1 cellular context compared by ENCODE assay signal in the genomic region with DNA sequence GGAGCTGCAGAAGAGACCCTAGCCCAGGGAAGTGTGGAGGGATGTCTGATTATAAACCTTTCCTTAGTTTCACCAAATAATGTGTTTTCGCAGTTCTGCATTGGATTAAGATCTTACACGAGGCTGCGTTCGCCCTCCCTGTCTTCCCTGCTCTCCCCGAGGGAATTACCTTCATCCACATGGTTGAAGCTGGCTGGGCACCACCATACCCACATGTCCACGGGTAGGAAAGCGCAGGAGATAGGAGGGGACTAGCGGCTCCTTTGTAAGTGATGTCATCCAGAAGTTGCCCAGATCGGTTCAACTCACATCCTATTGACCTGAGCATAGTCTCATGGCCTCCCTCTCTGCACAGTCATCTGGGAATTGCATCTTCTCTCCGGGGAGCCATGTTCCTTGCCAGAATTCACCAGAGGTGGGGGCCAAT.
TF ChIP-seq lines count a peak whose summit lies in the region.

No MANE protein-coding gene starts in this region.

TF ChIP-seq in SK-N-SH, 30 proteins besides CTCF, POLR2A, EP300 and RAD21 (continued from another document):
- TF ChIP-seq, protein P1, sequence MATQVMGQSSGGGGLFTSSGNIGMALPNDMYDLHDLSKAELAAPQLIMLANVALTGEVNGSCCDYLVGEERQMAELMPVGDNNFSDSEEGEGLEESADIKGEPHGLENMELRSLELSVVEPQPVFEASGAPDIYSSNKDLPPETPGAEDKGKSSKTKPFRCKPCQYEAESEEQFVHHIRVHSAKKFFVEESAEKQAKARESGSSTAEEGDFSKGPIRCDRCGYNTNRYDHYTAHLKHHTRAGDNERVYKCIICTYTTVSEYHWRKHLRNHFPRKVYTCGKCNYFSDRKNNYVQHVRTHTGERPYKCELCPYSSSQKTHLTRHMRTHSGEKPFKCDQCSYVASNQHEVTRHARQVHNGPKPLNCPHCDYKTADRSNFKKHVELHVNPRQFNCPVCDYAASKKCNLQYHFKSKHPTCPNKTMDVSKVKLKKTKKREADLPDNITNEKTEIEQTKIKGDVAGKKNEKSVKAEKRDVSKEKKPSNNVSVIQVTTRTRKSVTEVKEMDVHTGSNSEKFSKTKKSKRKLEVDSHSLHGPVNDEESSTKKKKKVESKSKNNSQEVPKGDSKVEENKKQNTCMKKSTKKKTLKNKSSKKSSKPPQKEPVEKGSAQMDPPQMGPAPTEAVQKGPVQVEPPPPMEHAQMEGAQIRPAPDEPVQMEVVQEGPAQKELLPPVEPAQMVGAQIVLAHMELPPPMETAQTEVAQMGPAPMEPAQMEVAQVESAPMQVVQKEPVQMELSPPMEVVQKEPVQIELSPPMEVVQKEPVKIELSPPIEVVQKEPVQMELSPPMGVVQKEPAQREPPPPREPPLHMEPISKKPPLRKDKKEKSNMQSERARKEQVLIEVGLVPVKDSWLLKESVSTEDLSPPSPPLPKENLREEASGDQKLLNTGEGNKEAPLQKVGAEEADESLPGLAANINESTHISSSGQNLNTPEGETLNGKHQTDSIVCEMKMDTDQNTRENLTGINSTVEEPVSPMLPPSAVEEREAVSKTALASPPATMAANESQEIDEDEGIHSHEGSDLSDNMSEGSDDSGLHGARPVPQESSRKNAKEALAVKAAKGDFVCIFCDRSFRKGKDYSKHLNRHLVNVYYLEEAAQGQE (IDR thresholded peaks at IDR 0.05; ENCODE audit: low read depth, low read length), result no peak
- TF ChIP-seq, protein P2, sequence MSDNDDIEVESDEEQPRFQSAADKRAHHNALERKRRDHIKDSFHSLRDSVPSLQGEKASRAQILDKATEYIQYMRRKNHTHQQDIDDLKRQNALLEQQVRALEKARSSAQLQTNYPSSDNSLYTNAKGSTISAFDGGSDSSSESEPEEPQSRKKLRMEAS (IDR thresholded peaks at IDR 0.05; ENCODE audit: low read depth), result peak; percentile 95
- no peak for TF ChIP-seq SMC3 (IDR thresholded peaks at IDR 0.05; ENCODE audit: low read depth, low read length)
- TF ChIP-seq MXI1 (IDR thresholded peaks at IDR 0.05; ENCODE audit: low read depth, low read length), result peak; percentile 99
- TF ChIP-seq, protein P3, sequence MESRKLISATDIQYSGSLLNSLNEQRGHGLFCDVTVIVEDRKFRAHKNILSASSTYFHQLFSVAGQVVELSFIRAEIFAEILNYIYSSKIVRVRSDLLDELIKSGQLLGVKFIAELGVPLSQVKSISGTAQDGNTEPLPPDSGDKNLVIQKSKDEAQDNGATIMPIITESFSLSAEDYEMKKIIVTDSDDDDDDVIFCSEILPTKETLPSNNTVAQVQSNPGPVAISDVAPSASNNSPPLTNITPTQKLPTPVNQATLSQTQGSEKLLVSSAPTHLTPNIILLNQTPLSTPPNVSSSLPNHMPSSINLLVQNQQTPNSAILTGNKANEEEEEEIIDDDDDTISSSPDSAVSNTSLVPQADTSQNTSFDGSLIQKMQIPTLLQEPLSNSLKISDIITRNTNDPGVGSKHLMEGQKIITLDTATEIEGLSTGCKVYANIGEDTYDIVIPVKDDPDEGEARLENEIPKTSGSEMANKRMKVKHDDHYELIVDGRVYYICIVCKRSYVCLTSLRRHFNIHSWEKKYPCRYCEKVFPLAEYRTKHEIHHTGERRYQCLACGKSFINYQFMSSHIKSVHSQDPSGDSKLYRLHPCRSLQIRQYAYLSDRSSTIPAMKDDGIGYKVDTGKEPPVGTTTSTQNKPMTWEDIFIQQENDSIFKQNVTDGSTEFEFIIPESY (IDR thresholded peaks at IDR 0.05; ENCODE audit: borderline replicate concordance, low read depth), result no peak
- peak; percentile 83; the same call in 1 of the 2 replicates for TF ChIP-seq SIN3A (IDR thresholded peaks at IDR 0.05; ENCODE audit: borderline replicate concordance, low read depth, low read length)
- TF ChIP-seq, protein P4, sequence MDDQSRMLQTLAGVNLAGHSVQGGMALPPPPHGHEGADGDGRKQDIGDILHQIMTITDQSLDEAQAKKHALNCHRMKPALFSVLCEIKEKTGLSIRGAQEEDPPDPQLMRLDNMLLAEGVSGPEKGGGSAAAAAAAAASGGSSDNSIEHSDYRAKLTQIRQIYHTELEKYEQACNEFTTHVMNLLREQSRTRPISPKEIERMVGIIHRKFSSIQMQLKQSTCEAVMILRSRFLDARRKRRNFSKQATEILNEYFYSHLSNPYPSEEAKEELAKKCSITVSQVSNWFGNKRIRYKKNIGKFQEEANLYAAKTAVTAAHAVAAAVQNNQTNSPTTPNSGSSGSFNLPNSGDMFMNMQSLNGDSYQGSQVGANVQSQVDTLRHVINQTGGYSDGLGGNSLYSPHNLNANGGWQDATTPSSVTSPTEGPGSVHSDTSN (IDR thresholded peaks at IDR 0.05), result no peak
- TF ChIP-seq, protein P5, sequence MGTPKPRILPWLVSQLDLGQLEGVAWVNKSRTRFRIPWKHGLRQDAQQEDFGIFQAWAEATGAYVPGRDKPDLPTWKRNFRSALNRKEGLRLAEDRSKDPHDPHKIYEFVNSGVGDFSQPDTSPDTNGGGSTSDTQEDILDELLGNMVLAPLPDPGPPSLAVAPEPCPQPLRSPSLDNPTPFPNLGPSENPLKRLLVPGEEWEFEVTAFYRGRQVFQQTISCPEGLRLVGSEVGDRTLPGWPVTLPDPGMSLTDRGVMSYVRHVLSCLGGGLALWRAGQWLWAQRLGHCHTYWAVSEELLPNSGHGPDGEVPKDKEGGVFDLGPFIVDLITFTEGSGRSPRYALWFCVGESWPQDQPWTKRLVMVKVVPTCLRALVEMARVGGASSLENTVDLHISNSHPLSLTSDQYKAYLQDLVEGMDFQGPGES (IDR thresholded peaks at IDR 0.05; ENCODE audit: low read depth, low read length), result no peak
- TF ChIP-seq, protein P6, sequence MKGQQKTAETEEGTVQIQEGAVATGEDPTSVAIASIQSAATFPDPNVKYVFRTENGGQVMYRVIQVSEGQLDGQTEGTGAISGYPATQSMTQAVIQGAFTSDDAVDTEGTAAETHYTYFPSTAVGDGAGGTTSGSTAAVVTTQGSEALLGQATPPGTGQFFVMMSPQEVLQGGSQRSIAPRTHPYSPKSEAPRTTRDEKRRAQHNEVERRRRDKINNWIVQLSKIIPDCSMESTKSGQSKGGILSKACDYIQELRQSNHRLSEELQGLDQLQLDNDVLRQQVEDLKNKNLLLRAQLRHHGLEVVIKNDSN (IDR thresholded peaks at IDR 0.05; ENCODE audit: borderline replicate concordance, low read depth), result no peak
- no peak for TF ChIP-seq JUND (IDR thresholded peaks at IDR 0.05)
- no peak for TF ChIP-seq GATA2 (CRISPR knock-in tag; IDR thresholded peaks at IDR 0.05)
- TF ChIP-seq FOXM1 (IDR thresholded peaks at IDR 0.05; ENCODE audit: low read depth), result no peak
- TF ChIP-seq FOXJ3 (CRISPR knock-in tag; IDR thresholded peaks at IDR 0.05), result no peak
- no peak for TF ChIP-seq TCF12 (IDR thresholded peaks at IDR 0.05)
TF ChIP-seq in SK-N-SH: peak in this region for 5.
